Comparison of ENCODE assay signal across 8 cellular contexts in genomic region chr5:126776499-126777256, GRCh38. TPM values are rescaled to one million over a fixed set of nuclear protein-coding genes. Genes with fewer than 3 reads are reported as not detected.
A peak's percentile ranks its signal among the peaks of the same experiment; 100 is the strongest.
DNase-seq lines count a peak whose midpoint lies in the region; ATAC-seq and TF ChIP-seq lines count a peak whose summit lies in the region.

Gene LMNB1, plus strand, starts transcription at chr5:126777136. Its CDS starts 373 bp downstream, at chr5:126777509.

- peak within 1 kb of the TSS; percentile 55 for H3K4me2 ChIP-seq in KMS-11

- no peak within 1 kb of the TSS for H3K4me3 ChIP-seq in KMS-11 (IDR thresholded peaks at IDR 0.05; ENCODE audit: insufficient read depth, low read depth, low read length)
- H3K4me3 ChIP-seq in Panc1 (ENCODE audit: low read depth in 2 of 2, low read length in 2 of 2), result peak within 1 kb of the TSS; percentile 90 to 93
- peak within 1 kb of the TSS; percentile 74 for H3K4me3 ChIP-seq in mucosa of stomach (ENCODE audit: low read length)

- POLR2A ChIA-PET in Panc1 (lab: Charles Lee), result interaction anchor here (0.6 to 2.2 kb wide), 5 partner anchors 18 to 717 kb away, joined by 4 to 26 read pairs (median 8); no protein-coding TSS in a partner anchor

- peaks cover 27% of the 10 kb centered on the region for H3K4me1 ChIP-seq in KMS-11 (ENCODE audit: low read depth, poor library complexity, severe bottlenecking)
- H3K4me1 ChIP-seq in Panc1 (ENCODE audit: control insufficient read depth, insufficient read depth, low read length), result peaks cover 11% of the 10 kb centered on the region; the same call in 1 of the 2 replicates
- H3K4me1 ChIP-seq in mucosa of stomach (ENCODE audit: control insufficient read depth, insufficient read depth, low read length), result peaks cover 5% of the 10 kb centered on the region

- no TSS peak for BruUV-seq in Panc1 (replicated peaks; lab: Mats Ljungman, UMichigan)

- peaks cover 33% of the 10 kb centered on the region for H3K4me1 Mint-ChIP-seq in activated T-cell treated with anti-CD3 and anti-CD28 coated beads, Interleukin-2, amount 50 U/mL, for 24 hours (ENCODE audit: low read depth)

- no peaks in the 10 kb centered on the region for H3K36me3 ChIP-seq in KMS-11 (ENCODE audit: insufficient read depth)
- H3K36me3 ChIP-seq in Panc1 (ENCODE audit: control insufficient read depth, insufficient read depth, low read length), result peaks cover 5% of the 10 kb centered on the region; the same call in 1 of the 2 replicates
- H3K36me3 ChIP-seq in mucosa of stomach (ENCODE audit: control insufficient read depth, insufficient read depth, low read length), result no peaks in the 10 kb centered on the region

- peaks cover 45% of the 10 kb centered on the region for H3K79me2 ChIP-seq in KMS-11 (ENCODE audit: insufficient read depth, low read depth)

- H2AFZ ChIP-seq in KMS-11 (ENCODE audit: low read depth), result peak within 1 kb of the TSS; percentile 53

- in situ Hi-C loops in Panc1 (cut with HindIII; ENCODE audit: low pct_unique_long_range_greater_than_20kb, low sequenced_read_pairs), result no loop called here

- H3K27me3 ChIP-seq in KMS-11 (ENCODE audit: insufficient read depth, low read depth) (no peaks in the 10 kb centered on the region), Panc1 (ENCODE audit: control insufficient read depth, insufficient read depth, low read length) (no peaks in the 10 kb centered on the region), mucosa of stomach (ENCODE audit: control insufficient read depth, insufficient read depth, low read length) (no peaks in the 10 kb centered on the region)

- H3K9me3 ChIP-seq in Panc1 (ENCODE audit: control insufficient read depth, insufficient read depth, low read depth, low read length) (no peaks in the 10 kb centered on the region), mucosa of stomach (ENCODE audit: control insufficient read depth, low read length) (no peaks in the 10 kb centered on the region)

- H3K27ac ChIP-seq in KMS-11 (peak within 1 kb of the TSS; percentile 99), Panc1 (ENCODE audit: low read length) (peak within 1 kb of the TSS; percentile 99)

- TF ChIP-seq CTCF in KMS-11 (conservative IDR thresholded peaks at IDR 0.05; ENCODE audit: low read depth, low read length) (0 out of 2 replicates have a peak, but pooled peaks have one; percentile 17), Panc1 (IDR thresholded peaks at IDR 0.05) (no peak)

- H3K27ac Mint-ChIP-seq in activated T-cell treated with anti-CD3 and anti-CD28 coated beads, Interleukin-2, amount 50 U/mL, for 24 hours, result peak within 1 kb of the TSS; percentile 98

- H4K20me1 ChIP-seq in KMS-11 (ENCODE audit: insufficient read depth), result peaks cover 25% of the 10 kb centered on the region

- H3K27me3 Mint-ChIP-seq in activated T-cell treated with anti-CD3 and anti-CD28 coated beads, Interleukin-2, amount 50 U/mL, for 24 hours, result no peaks in the 10 kb centered on the region

- H3K36me3 Mint-ChIP-seq in activated T-cell treated with anti-CD3 and anti-CD28 coated beads, Interleukin-2, amount 50 U/mL, for 24 hours (ENCODE audit: low read depth), result peaks cover 43% of the 10 kb centered on the region

- ATAC-seq in GM21786 (IDR thresholded peaks at IDR 0.05; ENCODE audit: unreplicated experiment), result peak; percentile 60
- ATAC-seq in Panc1, result peak; percentile 91

- peak; percentile 72 for DNase-seq in DMS79 treated with DMSO at 0.1 percent for 48 hours (lab: John Stamatoyannopoulos, UW)
- DNase-seq in Panc1 (ENCODE audit: low read depth, low spot score), result peak; percentile 76
- DNase-seq in activated T-cell treated with anti-CD3 and anti-CD28 coated beads, Interleukin-2, amount 50 U/mL, for 24 hours, result peak; percentile 98
- DNase-seq in erythroblast (lab: John Stamatoyannopoulos, UW), result peak; percentile 95 to 97
- peak; percentile 96 for DNase-seq in stimulated activated CD8-positive, alpha-beta memory T cell treated with anti-CD3 and anti-CD28 coated beads, Interleukin-4, amount 100 ng/mL, for 48 hours

- H3K9ac ChIP-seq in KMS-11 (peak within 1 kb of the TSS; percentile 99), mucosa of stomach (ENCODE audit: low read length) (peak within 1 kb of the TSS; percentile 87)

- peak within 1 kb of the TSS; percentile 95 for H3K4me3 Mint-ChIP-seq in activated T-cell treated with anti-CD3 and anti-CD28 coated beads, Interleukin-2, amount 50 U/mL, for 24 hours

- peak; percentile 61 for TF ChIP-seq POLR2A in erythroblast (IDR thresholded peaks at IDR 0.05; ENCODE audit: low read length)

- CTCF ChIA-PET in Panc1 (lab: Charles Lee), result interaction anchor here (1.9 kb wide), 1 partner anchor 101 kb away, joined by 9 read pairs; no protein-coding TSS in a partner anchor

- intact Hi-C loops in Panc1 (cut with micrococcal nuclease; ENCODE audit: unreplicated experiment), result no loop called here

- H3K9me3 Mint-ChIP-seq in activated T-cell treated with anti-CD3 and anti-CD28 coated beads, Interleukin-2, amount 50 U/mL, for 24 hours, result no peaks in the 10 kb centered on the region

RNA-seq across cellular contexts. Expression of gene LMNB1, which starts in this region (rescaled TPM):
- total RNA-seq in Panc1 (2021; ENCODE audit: unreplicated experiment), result 122 TPM
- polyA plus RNA-seq in Panc1 (2012; ENCODE audit: insufficient read length), result 89.1 TPM
